Comparison of ENCODE assay signal across 1 cellular context in the genomic region with DNA sequence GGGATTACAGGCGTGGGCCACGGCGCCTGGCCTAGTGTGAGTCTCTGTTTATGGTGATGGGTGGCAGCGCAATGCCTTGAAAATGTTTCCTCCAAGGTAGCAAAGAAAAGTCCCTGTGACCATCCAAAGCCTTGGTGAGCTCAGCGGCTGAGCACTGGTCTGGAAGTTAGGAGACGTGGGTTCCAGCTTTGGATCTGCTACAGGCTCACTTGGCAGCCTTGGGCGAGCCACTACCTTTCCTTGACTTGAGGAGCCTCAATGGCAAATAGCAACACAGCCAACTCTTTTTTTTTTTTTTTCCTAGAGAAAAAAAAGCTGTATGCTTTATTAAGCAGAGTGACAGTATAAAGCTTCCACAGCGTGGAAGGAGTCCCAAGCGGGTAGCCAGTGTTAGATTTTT.
TF ChIP-seq lines count a peak whose summit lies in the region.

No MANE protein-coding gene starts in this region.

TF ChIP-seq in IMR-90, 13 proteins besides CTCF, POLR2A, EP300 and RAD21 (continued from another document):
- TF ChIP-seq FOS (IDR thresholded peaks at IDR 0.05; ENCODE audit: low read depth, low read length) (no peak), RFX5 (IDR thresholded peaks at IDR 0.05; ENCODE audit: low read depth, low read length) (no peak), MAFK (IDR thresholded peaks at IDR 0.05; ENCODE audit: low read depth, low read length) (no peak), CEBPB (IDR thresholded peaks at IDR 0.05; ENCODE audit: low read depth, low read length) (no peak), MAZ (IDR thresholded peaks at IDR 0.05; ENCODE audit: borderline replicate concordance, low read depth, low read length) (no peak), NFE2L2 (IDR thresholded peaks at IDR 0.05; ENCODE audit: low read depth, low read length) (no peak), CHD1 (IDR thresholded peaks at IDR 0.05; ENCODE audit: low read depth, low read length) (no peak), SMC3 (IDR thresholded peaks at IDR 0.05; ENCODE audit: low read depth, low read length) (no peak)
